9 cellular contexts compared by ENCODE assay signal in the genomic region with DNA sequence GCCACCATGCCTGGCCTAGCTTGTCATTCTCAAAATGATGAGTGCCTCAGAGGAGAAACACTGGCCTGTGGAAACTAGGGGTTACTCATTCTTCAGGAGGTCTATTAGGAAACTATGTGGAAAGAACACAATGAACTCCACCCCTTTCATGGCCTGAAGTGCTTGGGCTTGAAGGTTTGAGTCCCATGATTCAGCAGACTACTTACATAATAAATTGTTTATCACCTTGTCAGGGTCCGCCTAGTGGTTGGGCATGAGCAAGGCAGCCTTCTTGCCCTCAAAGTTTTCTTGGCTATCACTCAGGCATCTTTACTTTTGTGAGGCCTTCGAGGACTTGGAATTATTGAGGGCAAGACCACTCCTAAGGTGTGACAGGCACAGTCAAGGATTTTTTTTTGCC.
DNase-seq lines count a peak whose midpoint lies in the region; ATAC-seq, FAIRE-seq and TF ChIP-seq lines count a peak whose summit lies in the region.
"Had no signal": no experiment of that assay in that cellular context is flagged by ENCODE, and none has a peak within 500 bp of the region (broad histone marks: within the 10 kb centered on the region; RNA-seq: fewer than 3 reads in every experiment).

No MANE protein-coding gene starts in this region.

- CTCF ChIA-PET in CD4-positive, alpha-beta memory T cell (lab: Charles Lee; ENCODE audit: partially characterized antibody): no interaction called here
- CTCF ChIA-PET in activated CD4-positive, alpha-beta T cell treated with anti-CD3 and anti-CD28 coated beads, Interleukin-2, amount 10 ng/mL, durations not matched to agents 7 days and 5 days (lab: Charles Lee): interaction anchor here (0.7 kb wide), 1 partner anchor 1730 kb away, joined by 6 read pairs; no protein-coding TSS in a partner anchor

- H3K4me1 ChIP-seq in OCI-LY3 (ENCODE audit: low read length) (peaks cover 6% of the 10 kb centered on the region; the same call in 1 of the 2 replicates), keratinocyte (ENCODE audit: control insufficient read depth, extremely low read depth, insufficient read depth, low read length) (no peaks in the 10 kb centered on the region), gastrocnemius medialis (no peaks in the 10 kb centered on the region)
- H3K4me1 ChIP-seq in CD4-positive, alpha-beta memory T cell (ENCODE audit: insufficient read depth, low read length): no peaks in the 10 kb centered on the region

- H3K79me2 ChIP-seq in OCI-LY3 (ENCODE audit: low read length) (no peaks in the 10 kb centered on the region), keratinocyte (ENCODE audit: control insufficient read depth, insufficient read depth, low read length) (no peaks in the 10 kb centered on the region)

- no peaks in the 10 kb centered on the region for H3K4me1 Mint-ChIP-seq in CD4-positive, alpha-beta memory T cell
- no peaks in the 10 kb centered on the region for H3K4me1 Mint-ChIP-seq in activated CD4-positive, alpha-beta T cell treated with anti-CD3 and anti-CD28 coated beads, Interleukin-2, amount 10 ng/mL, durations not matched to agents 7 days and 5 days

- POLR2A ChIA-PET in CD4-positive, alpha-beta memory T cell (lab: Charles Lee; ENCODE audit: partially characterized antibody): no interaction called here
- POLR2A ChIA-PET in activated CD4-positive, alpha-beta T cell treated with anti-CD3 and anti-CD28 coated beads, Interleukin-2, amount 10 ng/mL, durations not matched to agents 7 days and 5 days (lab: Charles Lee): no interaction called here

- peaks cover 0 to 9% (median under 1%) of the 10 kb centered on the region in 8 donors for H3K9me3 Mint-ChIP-seq in CD4-positive, alpha-beta memory T cell
- H3K9me3 Mint-ChIP-seq in activated CD4-positive, alpha-beta T cell treated with anti-CD3 and anti-CD28 coated beads, Interleukin-2, amount 10 ng/mL, durations not matched to agents 7 days and 5 days: no peaks in the 10 kb centered on the region

- no peaks in the 10 kb centered on the region for H3K36me3 ChIP-seq in OCI-LY3 (replicated peaks; ENCODE audit: low read depth, low read length)
- no peaks in the 10 kb centered on the region for H3K36me3 ChIP-seq in keratinocyte (ENCODE audit: control insufficient read depth in 2 of 2, extremely low read depth in 1 of 2, insufficient read depth in 2 of 2, low read length in 2 of 2)
- no peaks in the 10 kb centered on the region for H3K36me3 ChIP-seq in CD4-positive, alpha-beta memory T cell (ENCODE audit: insufficient read depth, low read length)
- H3K36me3 ChIP-seq in gastrocnemius medialis: no peaks in the 10 kb centered on the region
- H3K36me3 ChIP-seq: neutrophil had no signal

- in situ Hi-C loops in gastrocnemius medialis (cut with MboI; ENCODE audit: low sequenced_read_pairs in 4 of 4): no loop called here

- no peaks in the 10 kb centered on the region for H3K9me1 ChIP-seq in keratinocyte (ENCODE audit: control insufficient read depth, extremely low read depth, insufficient read depth, low read length)

- no peaks in the 10 kb centered on the region for H4K20me1 ChIP-seq in OCI-LY3 (ENCODE audit: insufficient read depth, low read length)
- H4K20me1 ChIP-seq in keratinocyte (ENCODE audit: control insufficient read depth, extremely low read depth, insufficient read depth, low read length): no peaks in the 10 kb centered on the region

- H3K27ac ChIP-seq in OCI-LY3 (ENCODE audit: low read length) (no peak overlapping the region), keratinocyte (ENCODE audit: control insufficient read depth, insufficient read depth, low read length) (no peak overlapping the region), gastrocnemius medialis (no peak overlapping the region)
- H3K27ac ChIP-seq in CD4-positive, alpha-beta memory T cell (ENCODE audit: low read depth, low read length): no peak overlapping the region
- H3K27ac ChIP-seq: neutrophil had no signal

- H2AFZ ChIP-seq in OCI-LY3 (ENCODE audit: low read depth, low read length): 0 out of 2 replicates have a peak overlapping the region, but pooled peaks have one; percentile 32
- H2AFZ ChIP-seq in keratinocyte (ENCODE audit: control insufficient read depth, low read length): no peak overlapping the region

- no peak overlapping the region for H3K4me3 ChIP-seq in OCI-LY3 (ENCODE audit: low read length)
- no peak overlapping the region for H3K4me3 ChIP-seq in keratinocyte (ENCODE audit: control insufficient read depth in 2 of 3, extremely low read depth in 1 of 3, insufficient read depth in 2 of 3, low read depth in 1 of 3, low read length in 3 of 3)
- no peak overlapping the region for H3K4me3 ChIP-seq in CD4-positive, alpha-beta memory T cell (ENCODE audit: low read length in 2 of 2)
- H3K4me3 ChIP-seq in gastrocnemius medialis: no peak overlapping the region

- no peak overlapping the region for H3K4me3 Mint-ChIP-seq in CD4-positive, alpha-beta memory T cell
- H3K4me3 Mint-ChIP-seq in activated CD4-positive, alpha-beta T cell treated with anti-CD3 and anti-CD28 coated beads, Interleukin-2, amount 10 ng/mL, durations not matched to agents 7 days and 5 days: no peak overlapping the region

- no peaks in the 10 kb centered on the region for H3K36me3 Mint-ChIP-seq in CD4-positive, alpha-beta memory T cell
- H3K36me3 Mint-ChIP-seq in activated CD4-positive, alpha-beta T cell treated with anti-CD3 and anti-CD28 coated beads, Interleukin-2, amount 10 ng/mL, durations not matched to agents 7 days and 5 days (ENCODE audit: low read depth): no peaks in the 10 kb centered on the region

- DNase-seq in keratinocyte (ENCODE audit: low read depth, low spot score) (no peak), gastrocnemius medialis (no peak)
- no peak for DNase-seq in CD4-positive, alpha-beta memory T cell
- no peak for DNase-seq in activated CD4-positive, alpha-beta T cell treated with anti-CD3 and anti-CD28 coated beads, Interleukin-2, amount 10 ng/mL, durations not matched to agents 7 days and 5 days

- intact Hi-C loops in CD4-positive, alpha-beta memory T cell (cut with micrococcal nuclease): no loop called here
- intact Hi-C loops in gastrocnemius medialis (cut with DNase I; ENCODE audit: low total_unique reads): no loop called here

- no peaks in the 10 kb centered on the region for H3K27me3 Mint-ChIP-seq in CD4-positive, alpha-beta memory T cell
- H3K27me3 Mint-ChIP-seq in activated CD4-positive, alpha-beta T cell treated with anti-CD3 and anti-CD28 coated beads, Interleukin-2, amount 10 ng/mL, durations not matched to agents 7 days and 5 days: no peaks in the 10 kb centered on the region

- no peak overlapping the region for H3K27ac Mint-ChIP-seq in CD4-positive, alpha-beta memory T cell
- H3K27ac Mint-ChIP-seq in activated CD4-positive, alpha-beta T cell treated with anti-CD3 and anti-CD28 coated beads, Interleukin-2, amount 10 ng/mL, durations not matched to agents 7 days and 5 days: no peak overlapping the region

- no peak for TF ChIP-seq POLR2A in gastrocnemius medialis (IDR thresholded peaks at IDR 0.05)

- H3K27me3 ChIP-seq in OCI-LY3 (ENCODE audit: low read depth, low read length) (no peaks in the 10 kb centered on the region), keratinocyte (ENCODE audit: control insufficient read depth, extremely low read depth, insufficient read depth, low read length) (no peaks in the 10 kb centered on the region), gastrocnemius medialis (no peaks in the 10 kb centered on the region)
- no peaks in the 10 kb centered on the region for H3K27me3 ChIP-seq in CD4-positive, alpha-beta memory T cell (ENCODE audit: insufficient read depth, low read length)
- H3K27me3 ChIP-seq: neutrophil had no signal

- dilution Hi-C loops in keratinocyte (cut with MboI; ENCODE audit: extremely low pct_ligation_motif_present, low sequenced_read_pairs): no loop called here

- no peaks in the 10 kb centered on the region for H3K9me3 ChIP-seq in OCI-LY3 (ENCODE audit: insufficient read depth, low read length)
- H3K9me3 ChIP-seq in keratinocyte (ENCODE audit: control insufficient read depth, low read depth, low read length): no peaks in the 10 kb centered on the region
- H3K9me3 ChIP-seq in CD4-positive, alpha-beta memory T cell (ENCODE audit: control insufficient read depth in 1 of 2, low read length in 2 of 2): no peaks in the 10 kb centered on the region
- H3K9me3 ChIP-seq in gastrocnemius medialis: no peaks in the 10 kb centered on the region
- H3K9me3 ChIP-seq: neutrophil had no signal

- ATAC-seq in GM18858 (IDR thresholded peaks at IDR 0.05; ENCODE audit: unreplicated experiment) (peak; percentile 68), HG02852 (IDR thresholded peaks at IDR 0.05; ENCODE audit: unreplicated experiment) (peak; percentile 73), gastrocnemius medialis (no peak)

- TF ChIP-seq CTCF in OCI-LY3 (IDR thresholded peaks at IDR 0.05; ENCODE audit: low read depth, low read length): peak; percentile 57
- TF ChIP-seq CTCF in keratinocyte (optimal IDR thresholded peaks at IDR 0.05 in 1 of 3, IDR thresholded peaks at IDR 0.05 in 1 of 3, conservative IDR thresholded peaks at IDR 0.05 in 1 of 3; ENCODE audit: extremely low read depth in 1 of 3, insufficient read depth in 2 of 3, low read length in 3 of 3): peak; percentile 34 to 42 (median 35)
- TF ChIP-seq CTCF in gastrocnemius medialis (IDR thresholded peaks at IDR 0.05 in 4 of 5, conservative IDR thresholded peaks at IDR 0.05 in 1 of 5): no peak

- H3K9ac ChIP-seq in OCI-LY3 (ENCODE audit: low read length): no peak overlapping the region
- no peak overlapping the region for H3K9ac ChIP-seq in keratinocyte (ENCODE audit: control insufficient read depth, extremely low read depth, insufficient read depth, low read length)

- FAIRE-seq in keratinocyte (lab: Jason Lieb, UNC): no peak
- FAIRE-seq: TTC549 had no signal

- H3K4me2 ChIP-seq in OCI-LY3 (ENCODE audit: low read length): no peak overlapping the region
- no peak overlapping the region for H3K4me2 ChIP-seq in keratinocyte (ENCODE audit: control insufficient read depth, extremely low read depth, insufficient read depth, low read depth, low read length)

Comparison
In these comparisons a context has a peak if more than half of its experiments do, and no peak if none do; other contexts are left out.
1. ATAC-seq: peak in GM18858 (single experiment) and HG02852 (single experiment); none in gastrocnemius medialis (0 of 2).
2. CTCF ChIP-seq: peak in OCI-LY3 (single experiment) and keratinocyte (3 of 3); none in gastrocnemius medialis (0 of 5).